Comparison of ENCODE assay signal across 1 cellular context in genomic region chr2:62570861-62571698, GRCh38.
TF ChIP-seq lines count a peak whose summit lies in the region.

No MANE protein-coding gene starts in this region.

TF ChIP-seq in HepG2, 621 proteins besides CTCF, POLR2A, EP300 and RAD21 (continued from another document):
- TF ChIP-seq, protein P1, sequence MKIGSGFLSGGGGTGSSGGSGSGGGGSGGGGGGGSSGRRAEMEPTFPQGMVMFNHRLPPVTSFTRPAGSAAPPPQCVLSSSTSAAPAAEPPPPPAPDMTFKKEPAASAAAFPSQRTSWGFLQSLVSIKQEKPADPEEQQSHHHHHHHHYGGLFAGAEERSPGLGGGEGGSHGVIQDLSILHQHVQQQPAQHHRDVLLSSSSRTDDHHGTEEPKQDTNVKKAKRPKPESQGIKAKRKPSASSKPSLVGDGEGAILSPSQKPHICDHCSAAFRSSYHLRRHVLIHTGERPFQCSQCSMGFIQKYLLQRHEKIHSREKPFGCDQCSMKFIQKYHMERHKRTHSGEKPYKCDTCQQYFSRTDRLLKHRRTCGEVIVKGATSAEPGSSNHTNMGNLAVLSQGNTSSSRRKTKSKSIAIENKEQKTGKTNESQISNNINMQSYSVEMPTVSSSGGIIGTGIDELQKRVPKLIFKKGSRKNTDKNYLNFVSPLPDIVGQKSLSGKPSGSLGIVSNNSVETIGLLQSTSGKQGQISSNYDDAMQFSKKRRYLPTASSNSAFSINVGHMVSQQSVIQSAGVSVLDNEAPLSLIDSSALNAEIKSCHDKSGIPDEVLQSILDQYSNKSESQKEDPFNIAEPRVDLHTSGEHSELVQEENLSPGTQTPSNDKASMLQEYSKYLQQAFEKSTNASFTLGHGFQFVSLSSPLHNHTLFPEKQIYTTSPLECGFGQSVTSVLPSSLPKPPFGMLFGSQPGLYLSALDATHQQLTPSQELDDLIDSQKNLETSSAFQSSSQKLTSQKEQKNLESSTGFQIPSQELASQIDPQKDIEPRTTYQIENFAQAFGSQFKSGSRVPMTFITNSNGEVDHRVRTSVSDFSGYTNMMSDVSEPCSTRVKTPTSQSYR (CRISPR knock-in tag; IDR thresholded peaks at IDR 0.05; ENCODE audit: borderline replicate concordance) = peak; percentile 6; the same call in 1 of the 2 replicates
- TF ChIP-seq ZBTB38 (CRISPR knock-in tag; IDR thresholded peaks at IDR 0.05) (peak; percentile 99), DMAP1 (CRISPR knock-in tag; IDR thresholded peaks at IDR 0.05) (0 out of 2 replicates have a peak, but pooled peaks have one; percentile 6), PAXIP1 (CRISPR knock-in tag; conservative IDR thresholded peaks at IDR 0.05) (no peak), ZMYM2 (CRISPR knock-in tag; IDR thresholded peaks at IDR 0.05) (no peak; the same call in 1 of the 2 replicates), ATRX (CRISPR knock-in tag; IDR thresholded peaks at IDR 0.05; ENCODE audit: borderline replicate concordance) (0 out of 2 replicates have a peak, but pooled peaks have one; percentile 59), RELA (CRISPR knock-in tag; IDR thresholded peaks at IDR 0.05) (0 out of 2 replicates have a peak, but pooled peaks have one; percentile 50), ZNF550 (CRISPR knock-in tag; IDR thresholded peaks at IDR 0.05; ENCODE audit: borderline replicate concordance) (no peak), AHDC1 (CRISPR knock-in tag; IDR thresholded peaks at IDR 0.05; ENCODE audit: borderline replicate concordance) (0 out of 2 replicates have a peak, but pooled peaks have one; percentile 53), KDM4B (CRISPR knock-in tag; IDR thresholded peaks at IDR 0.05) (0 out of 2 replicates have a peak, but pooled peaks have one; percentile 27), POLR2G (IDR thresholded peaks at IDR 0.05; ENCODE audit: low read depth, low read length) (peak; percentile 44; the same call in 1 of the 2 replicates), RXRA (CRISPR knock-in tag; IDR thresholded peaks at IDR 0.05) (0 out of 2 replicates have a peak, but pooled peaks have one; percentile 10), BHLHE40 (IDR thresholded peaks at IDR 0.05; ENCODE audit: low read length) (no peak), ZSCAN12 (CRISPR knock-in tag; IDR thresholded peaks at IDR 0.05) (no peak), ZC3H13 (CRISPR knock-in tag; IDR thresholded peaks at IDR 0.05) (peak; percentile 49; the same call in 1 of the 2 replicates), ZNF44 (CRISPR knock-in tag; IDR thresholded peaks at IDR 0.05) (0 out of 2 replicates have a peak, but pooled peaks have one; percentile 74), ZNF687 (CRISPR knock-in tag; IDR thresholded peaks at IDR 0.05) (peak; percentile 86), YY1 (IDR thresholded peaks at IDR 0.05; ENCODE audit: insufficient read depth, insufficient replicate concordance, low read depth, low read length) (peak; percentile 6), TOPORS (CRISPR knock-in tag; IDR thresholded peaks at IDR 0.05) (0 out of 2 replicates have a peak, but pooled peaks have one; percentile 14), ZNF414 (CRISPR knock-in tag; IDR thresholded peaks at IDR 0.05) (0 out of 2 replicates have a peak, but pooled peaks have one; percentile 3)
- TF ChIP-seq, protein P2, sequence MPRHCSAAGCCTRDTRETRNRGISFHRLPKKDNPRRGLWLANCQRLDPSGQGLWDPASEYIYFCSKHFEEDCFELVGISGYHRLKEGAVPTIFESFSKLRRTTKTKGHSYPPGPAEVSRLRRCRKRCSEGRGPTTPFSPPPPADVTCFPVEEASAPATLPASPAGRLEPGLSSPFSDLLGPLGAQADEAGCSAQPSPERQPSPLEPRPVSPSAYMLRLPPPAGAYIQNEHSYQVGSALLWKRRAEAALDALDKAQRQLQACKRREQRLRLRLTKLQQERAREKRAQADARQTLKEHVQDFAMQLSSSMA (CRISPR knock-in tag; IDR thresholded peaks at IDR 0.05) = peak; percentile 12; the same call in 1 of the 2 replicates
- TF ChIP-seq, protein P3, sequence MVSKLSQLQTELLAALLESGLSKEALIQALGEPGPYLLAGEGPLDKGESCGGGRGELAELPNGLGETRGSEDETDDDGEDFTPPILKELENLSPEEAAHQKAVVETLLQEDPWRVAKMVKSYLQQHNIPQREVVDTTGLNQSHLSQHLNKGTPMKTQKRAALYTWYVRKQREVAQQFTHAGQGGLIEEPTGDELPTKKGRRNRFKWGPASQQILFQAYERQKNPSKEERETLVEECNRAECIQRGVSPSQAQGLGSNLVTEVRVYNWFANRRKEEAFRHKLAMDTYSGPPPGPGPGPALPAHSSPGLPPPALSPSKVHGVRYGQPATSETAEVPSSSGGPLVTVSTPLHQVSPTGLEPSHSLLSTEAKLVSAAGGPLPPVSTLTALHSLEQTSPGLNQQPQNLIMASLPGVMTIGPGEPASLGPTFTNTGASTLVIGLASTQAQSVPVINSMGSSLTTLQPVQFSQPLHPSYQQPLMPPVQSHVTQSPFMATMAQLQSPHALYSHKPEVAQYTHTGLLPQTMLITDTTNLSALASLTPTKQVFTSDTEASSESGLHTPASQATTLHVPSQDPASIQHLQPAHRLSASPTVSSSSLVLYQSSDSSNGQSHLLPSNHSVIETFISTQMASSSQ (IDR thresholded peaks at IDR 0.05; ENCODE audit: low read depth) = no peak
- TF ChIP-seq, protein P3 (CRISPR knock-in tag; IDR thresholded peaks at IDR 0.05; ENCODE audit: borderline replicate concordance) = no peak
